Comparison of ENCODE assay signal across 8 cellular contexts in genomic region chr16:90018297-90019200, GRCh38. TPM values are rescaled to one million over a fixed set of nuclear protein-coding genes. Genes with fewer than 3 reads are reported as not detected.
DNase-seq lines count a peak whose midpoint lies in the region; ATAC-seq and TF ChIP-seq lines count a peak whose summit lies in the region.

No MANE protein-coding gene starts in this region.

- H3K9me3 ChIP-seq in HUES6 (ENCODE audit: control insufficient read depth, insufficient read depth, low read depth, low read length): no peaks in the 10 kb centered on the region
- H3K9me3 ChIP-seq in body of pancreas: no peaks in the 10 kb centered on the region
- H3K9me3 ChIP-seq in thyroid gland: no peaks in the 10 kb centered on the region

- H3K27me3 ChIP-seq in HUES6 (ENCODE audit: control insufficient read depth, insufficient read depth, low read length): peaks cover 11% of the 10 kb centered on the region; the same call in 1 of the 2 replicates
- no peaks in the 10 kb centered on the region for H3K27me3 ChIP-seq in body of pancreas
- no peaks in the 10 kb centered on the region for H3K27me3 ChIP-seq in thyroid gland

- TF ChIP-seq CTCF in AG04449 (IDR thresholded peaks at IDR 0.05; ENCODE audit: insufficient read depth, low read length, missing control alignments) (no peak), body of pancreas (IDR thresholded peaks at IDR 0.05) (no peak), thyroid gland (IDR thresholded peaks at IDR 0.05) (no peak)

- CTCF ChIA-PET in AG04449 (lab: Yijun Ruan, JAX): interaction anchor here (1.1 to 4.3 kb wide), 6 partner anchors 7 to 63 kb away, joined by 3 to 17 read pairs (median 9); no protein-coding TSS in a partner anchor

- H3K9ac ChIP-seq in HUES6 (ENCODE audit: low read length): peak overlapping the region; percentile 54

- peak; percentile 30 for ATAC-seq in body of pancreas

- H3K27ac ChIP-seq in HUES6 (ENCODE audit: low read depth, low read length): 0 out of 2 replicates have a peak overlapping the region, but pooled peaks have one; percentile 36
- H3K27ac ChIP-seq in body of pancreas: peak overlapping the region; percentile 0 to 81 (median 66)
- peak overlapping the region in 1 of 3 donors; percentile 8 for H3K27ac ChIP-seq in thyroid gland

- POLR2A ChIA-PET in AG04449 (lab: Yijun Ruan, JAX): no interaction called here

- DNase-seq in AG04449 (ENCODE audit: low read depth, low spot score): no peak
- DNase-seq in body of pancreas: peak; percentile 43 to 69 (median 54)
- peak; percentile 59 for DNase-seq in left kidney (ENCODE audit: low read depth, low spot score)
- peak; percentile 28 to 51 for DNase-seq in thyroid gland
- DNase-seq in stimulated activated CD8-positive, alpha-beta memory T cell treated with anti-CD3 and anti-CD28 coated beads, Interleukin-4, amount 100 ng/mL, for 48 hours: no peak
- no peak for DNase-seq in activated effector memory CD4-positive, alpha-beta T cell treated with Interleukin-2 at 50 U/mL for 16 hours
- no peak for DNase-seq in activated CD8-positive, alpha-beta memory T cell treated with anti-CD3 and anti-CD28 coated beads for 24 hours

- intact Hi-C loops in body of pancreas (cut with DNase I): no loop called here
- intact Hi-C loops in thyroid gland (cut with DNase I): no loop called here

- 6 to 23% methylated on average over 5 to 44 of the region's 61 CpGs for WGBS in body of pancreas, 2 donors
- WGBS in thyroid gland, 2 donors: 13 to 30% methylated on average over 14 to 28 of the region's 61 CpGs

- H3K4me3 ChIP-seq in AG04449 (ENCODE audit: low read depth, low read length): peak overlapping the region; percentile 60
- peak overlapping the region; percentile 83 for H3K4me3 ChIP-seq in HUES6 (ENCODE audit: low read depth, low read length)
- peak overlapping the region; percentile 55 to 87 for H3K4me3 ChIP-seq in body of pancreas
- peak overlapping the region; percentile 59 to 80 (median 72) for H3K4me3 ChIP-seq in thyroid gland (replicated peaks in 1 of 3)

- H3K4me1 ChIP-seq in HUES6 (ENCODE audit: control insufficient read depth, insufficient read depth, low read length): peaks cover 30% of the 10 kb centered on the region
- H3K4me1 ChIP-seq in body of pancreas: peaks cover 45% of the 10 kb centered on the region
- H3K4me1 ChIP-seq in thyroid gland: peaks cover 20 to 27% of the 10 kb centered on the region in 2 donors

- peaks cover 9% of the 10 kb centered on the region for H3K36me3 ChIP-seq in HUES6 (ENCODE audit: control insufficient read depth, insufficient read depth, low read length)
- no peaks in the 10 kb centered on the region for H3K36me3 ChIP-seq in body of pancreas (replicated peaks in 1 of 2; ENCODE audit: insufficient read depth in 1 of 2, low read depth in 2 of 2)
- H3K36me3 ChIP-seq in thyroid gland: no peaks in the 10 kb centered on the region

- TF ChIP-seq POLR2A in body of pancreas (IDR thresholded peaks at IDR 0.05) (peak in 1 of 3 donors; percentile 21), thyroid gland (IDR thresholded peaks at IDR 0.05) (no peak)

RNA-seq across cellular contexts. Expression of gene DBNDD1, which starts 0.7 kb away (rescaled TPM):
- total RNA-seq in body of pancreas (10 to 100 TPM; 10.9 to 14.8 TPM), thyroid gland (10 to 100 TPM in 2 of 4 donors, 1 to 10 TPM in 2; 7.4 to 12.8 (median 10.3) TPM)

RNA-seq across cellular contexts. Expression of gene PRDM7, which starts 58.6 kb away (rescaled TPM):
- total RNA-seq in body of pancreas: not detected
- total RNA-seq in thyroid gland: not detected

Comparison
In these comparisons a context has a peak if more than half of its experiments do, and no peak if none do; other contexts are left out.
1. DNase-seq: peak in body of pancreas (4 of 4), left kidney (single experiment) and thyroid gland (2 of 2); none in AG04449 (single experiment), stimulated activated CD8-positive, alpha-beta memory T cell treated with anti-CD3 and anti-CD28 coated beads, Interleukin-4, amount 100 ng/mL, for 48 hours (single experiment), activated effector memory CD4-positive, alpha-beta T cell treated with Interleukin-2 at 50 U/mL for 16 hours (single experiment) and activated CD8-positive, alpha-beta memory T cell treated with anti-CD3 and anti-CD28 coated beads for 24 hours (single experiment).
2. Peak in every context shown above with its lines, with median percentiles within 50 percentile points of each other: H3K4me3 ChIP-seq.